In genomic region chr1:43564617-43565348, GRCh38 we compare ENCODE assay signal across 10 cellular contexts. TPM values are rescaled to one million over a fixed set of nuclear protein-coding genes. Genes with fewer than 3 reads are reported as not detected.
DNase-seq lines count a peak whose midpoint lies in the region; ATAC-seq and TF ChIP-seq lines count a peak whose summit lies in the region.
"Had no signal": no experiment of that assay in that cellular context is flagged by ENCODE, and none has a peak within 500 bp of the region (broad histone marks: within the 10 kb centered on the region; RNA-seq: fewer than 3 reads in every experiment).

No MANE protein-coding gene starts in this region.

- H3K4me1 ChIP-seq in heart left ventricle: peaks cover 0 to 16% (median 6%) of the 10 kb centered on the region in 12 donors
- H3K4me1 ChIP-seq in tibial nerve: peaks cover 0 to 56% (median 30%) of the 10 kb centered on the region in 4 donors

- DNase-seq in heart left ventricle: no peak
- no peak for DNase-seq in left cardiac atrium
- DNase-seq in activated CD8-positive, alpha-beta T cell treated with anti-CD3 and anti-CD28 coated beads, Interleukin-2, amount 10 ng/mL, durations not matched to agents 7 days and 5 days: no peak
- peak; percentile 78 for DNase-seq in islet precursor cell
- DNase-seq in tibial nerve (ENCODE audit: low spot score in 2 of 2): no peak
- DNase-seq in AG08396 (ENCODE audit: low spot score): no peak
- DNase-seq in activated T-helper 1 cell treated with anti-CD3 and anti-CD28 coated beads, Interleukin-12 subunit alpha, Interleukin-12 subunit beta, Interleukin-2, Interleukin-4 antibody, amounts not matched to agents 30 ng/mL and 10 ng/mL and 1 ng/mL, durations not matched to agents 14 hours and 24 hours and 36 hours (ENCODE audit: low spot score): no peak
- DNase-seq in NCI-H1105 (lab: John Stamatoyannopoulos, UW): no peak
- DNase-seq: DND-41 had no signal

- H3K9me3 ChIP-seq in heart left ventricle (no peaks in the 10 kb centered on the region), tibial nerve (no peaks in the 10 kb centered on the region)

- H3K27me3 Mint-ChIP-seq in activated CD8-positive, alpha-beta T cell treated with anti-CD3 and anti-CD28 coated beads, Interleukin-2, amount 10 ng/mL, durations not matched to agents 7 days and 5 days (ENCODE audit: low read depth): peaks cover 3% of the 10 kb centered on the region
- peaks cover 1% of the 10 kb centered on the region for H3K27me3 Mint-ChIP-seq in activated T-helper 1 cell treated with anti-CD3 and anti-CD28 coated beads, Interleukin-12 subunit alpha, Interleukin-12 subunit beta, Interleukin-2, Interleukin-4 antibody, amounts not matched to agents 30 ng/mL and 10 ng/mL and 1 ng/mL, durations not matched to agents 14 hours and 24 hours and 36 hours (ENCODE audit: insufficient read depth)

- TF ChIP-seq CTCF in heart left ventricle (IDR thresholded peaks at IDR 0.05) (no peak), tibial nerve (IDR thresholded peaks at IDR 0.05) (no peak)

- H3K27ac Mint-ChIP-seq in activated CD8-positive, alpha-beta T cell treated with anti-CD3 and anti-CD28 coated beads, Interleukin-2, amount 10 ng/mL, durations not matched to agents 7 days and 5 days: peak overlapping the region; percentile 23
- H3K27ac Mint-ChIP-seq in activated T-helper 1 cell treated with anti-CD3 and anti-CD28 coated beads, Interleukin-12 subunit alpha, Interleukin-12 subunit beta, Interleukin-2, Interleukin-4 antibody, amounts not matched to agents 30 ng/mL and 10 ng/mL and 1 ng/mL, durations not matched to agents 14 hours and 24 hours and 36 hours: no peak overlapping the region
- H3K27ac Mint-ChIP-seq: memory B cell had no signal

- H3K9me3 Mint-ChIP-seq in activated CD8-positive, alpha-beta T cell treated with anti-CD3 and anti-CD28 coated beads, Interleukin-2, amount 10 ng/mL, durations not matched to agents 7 days and 5 days (ENCODE audit: insufficient read depth): no peaks in the 10 kb centered on the region
- no peaks in the 10 kb centered on the region for H3K9me3 Mint-ChIP-seq in activated T-helper 1 cell treated with anti-CD3 and anti-CD28 coated beads, Interleukin-12 subunit alpha, Interleukin-12 subunit beta, Interleukin-2, Interleukin-4 antibody, amounts not matched to agents 30 ng/mL and 10 ng/mL and 1 ng/mL, durations not matched to agents 14 hours and 24 hours and 36 hours
- H3K9me3 Mint-ChIP-seq: memory B cell had no signal

- TF ChIP-seq POLR2A in heart left ventricle (IDR thresholded peaks at IDR 0.05) (no peak), tibial nerve (IDR thresholded peaks at IDR 0.05) (no peak)

- CTCF ChIA-PET in activated CD8-positive, alpha-beta T cell treated with anti-CD3 and anti-CD28 coated beads, Interleukin-2, amount 10 ng/mL, durations not matched to agents 7 days and 5 days (lab: Charles Lee): interaction anchor here (1.5 kb wide), 1 partner anchor 10 kb away, joined by 3 read pairs; no protein-coding TSS in a partner anchor

- H3K36me3 Mint-ChIP-seq in activated CD8-positive, alpha-beta T cell treated with anti-CD3 and anti-CD28 coated beads, Interleukin-2, amount 10 ng/mL, durations not matched to agents 7 days and 5 days (ENCODE audit: low read depth): no peaks in the 10 kb centered on the region
- no peaks in the 10 kb centered on the region for H3K36me3 Mint-ChIP-seq in activated T-helper 1 cell treated with anti-CD3 and anti-CD28 coated beads, Interleukin-12 subunit alpha, Interleukin-12 subunit beta, Interleukin-2, Interleukin-4 antibody, amounts not matched to agents 30 ng/mL and 10 ng/mL and 1 ng/mL, durations not matched to agents 14 hours and 24 hours and 36 hours (ENCODE audit: low read depth)
- H3K36me3 Mint-ChIP-seq: memory B cell had no signal

- TF ChIP-seq EP300 in tibial nerve (IDR thresholded peaks at IDR 0.05): no peak

- intact Hi-C loops in heart left ventricle (cut with DNase I) (no loop called here), left cardiac atrium (cut with DNase I) (no loop called here)
- intact Hi-C loops in activated T-helper 1 cell treated with anti-CD3 and anti-CD28 coated beads, Interleukin-12 subunit alpha, Interleukin-12 subunit beta, Interleukin-2, Interleukin-4 antibody, amounts not matched to agents 30 ng/mL and 10 ng/mL and 1 ng/mL, durations not matched to agents 14 hours and 24 hours and 36 hours (cut with micrococcal nuclease): loop anchor here (1.0 kb wide), 2 partner anchors 35 to 143 kb away; partner anchors contain the start of gene ST3GAL3

- peaks cover 11% of the 10 kb centered on the region for H3K4me1 Mint-ChIP-seq in activated CD8-positive, alpha-beta T cell treated with anti-CD3 and anti-CD28 coated beads, Interleukin-2, amount 10 ng/mL, durations not matched to agents 7 days and 5 days (ENCODE audit: low read depth)
- H3K4me1 Mint-ChIP-seq in activated T-helper 1 cell treated with anti-CD3 and anti-CD28 coated beads, Interleukin-12 subunit alpha, Interleukin-12 subunit beta, Interleukin-2, Interleukin-4 antibody, amounts not matched to agents 30 ng/mL and 10 ng/mL and 1 ng/mL, durations not matched to agents 14 hours and 24 hours and 36 hours (ENCODE audit: low read depth): peaks cover 12% of the 10 kb centered on the region
- H3K4me1 Mint-ChIP-seq: memory B cell had no signal

- peak overlapping the region; percentile 48 for H3K4me3 Mint-ChIP-seq in activated CD8-positive, alpha-beta T cell treated with anti-CD3 and anti-CD28 coated beads, Interleukin-2, amount 10 ng/mL, durations not matched to agents 7 days and 5 days
- H3K4me3 Mint-ChIP-seq in activated T-helper 1 cell treated with anti-CD3 and anti-CD28 coated beads, Interleukin-12 subunit alpha, Interleukin-12 subunit beta, Interleukin-2, Interleukin-4 antibody, amounts not matched to agents 30 ng/mL and 10 ng/mL and 1 ng/mL, durations not matched to agents 14 hours and 24 hours and 36 hours: no peak overlapping the region

- H3K4me3 ChIP-seq in heart left ventricle (peak overlapping the region in 7 of 12 donors; percentile 51 to 69 (median 61)), tibial nerve (peak overlapping the region in 1 of 4 donors; percentile 55)

- 72 to 73% (median 73%) methylated on average over 17 to 19 of the region's 19 CpGs for WGBS in heart left ventricle, 4 donors
- 43 to 50% methylated on average over 12 to 19 of the region's 19 CpGs for WGBS in tibial nerve, 2 donors

- ATAC-seq in heart left ventricle (no peak), left cardiac atrium (no peak)
- ATAC-seq in activated CD8-positive, alpha-beta T cell treated with anti-CD3 and anti-CD28 coated beads, Interleukin-2, amount 10 ng/mL, durations not matched to agents 7 days and 5 days: no peak

- H3K27ac ChIP-seq in heart left ventricle (peak overlapping the region in 1 of 12 donors; percentile 2), tibial nerve (peak overlapping the region; percentile 51 to 85 (median 68))

- H3K27me3 ChIP-seq in heart left ventricle: peaks cover 0 to 8% (median 0%) of the 10 kb centered on the region in 9 donors
- no peaks in the 10 kb centered on the region for H3K27me3 ChIP-seq in tibial nerve

- H3K36me3 ChIP-seq in heart left ventricle (no peaks in the 10 kb centered on the region), tibial nerve (peaks cover 0 to 5% (median 0%) of the 10 kb centered on the region in 3 donors)

- POLR2A ChIA-PET in activated CD8-positive, alpha-beta T cell treated with anti-CD3 and anti-CD28 coated beads, Interleukin-2, amount 10 ng/mL, durations not matched to agents 7 days and 5 days (lab: Charles Lee): interaction anchor here (0.6 kb wide), 1 partner anchor 1866 kb away, joined by 3 read pairs; no protein-coding TSS in a partner anchor

RNA-seq across cellular contexts. Expression of gene PTPRF, which starts 34.1 kb away (rescaled TPM):
- total RNA-seq in heart left ventricle (10 to 100 TPM in 1 of 9 donors, 1 to 10 TPM in 8; 2.1 to 74.1 (median 6.3) TPM), left cardiac atrium (10 to 100 TPM; 37.4 to 63.1 TPM), tibial nerve (100 to 1,000 TPM in 2 of 4 donors, 10 to 100 TPM in 2; 72.0 to 112 (median 92.5) TPM)
- polyA plus RNA-seq in heart left ventricle: 1 to 10 TPM in 1 of 2 donors, under 1 TPM in 1; 0.91 to 4.0 TPM
- under 1 TPM; 0.61 to 0.65 TPM for total RNA-seq in activated CD8-positive, alpha-beta T cell treated with anti-CD3 and anti-CD28 coated beads, Interleukin-2, amount 10 ng/mL, durations not matched to agents 7 days and 5 days
- 0.69 and 0.93 TPM in 2 replicates for total RNA-seq in activated T-helper 1 cell treated with anti-CD3 and anti-CD28 coated beads, Interleukin-12 subunit alpha, Interleukin-12 subunit beta, Interleukin-2, Interleukin-4 antibody, amounts not matched to agents 30 ng/mL and 10 ng/mL and 1 ng/mL, durations not matched to agents 14 hours and 24 hours and 36 hours
